ENCODE assay signal across 1 cellular context in the genomic region with DNA sequence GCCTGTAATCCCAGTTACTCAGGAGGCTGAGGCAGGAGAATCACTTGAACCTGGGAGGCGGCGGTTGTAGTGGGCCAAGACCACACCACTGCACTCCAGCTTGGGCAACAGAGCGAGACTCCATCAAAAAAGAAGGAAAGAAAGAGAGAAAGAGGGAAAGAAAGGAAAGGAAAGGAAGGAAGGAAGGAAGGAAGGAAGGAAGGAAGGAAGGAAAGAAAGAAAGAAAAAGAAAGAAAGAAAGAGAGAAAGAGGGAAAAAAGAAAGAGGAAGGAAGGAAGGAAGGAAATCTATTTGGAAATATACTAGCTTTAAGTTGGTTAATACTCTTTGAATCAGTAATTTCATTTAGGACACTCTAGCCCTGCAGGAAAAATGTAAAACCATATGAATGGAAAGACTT. TPM values are rescaled to one million over a fixed set of nuclear protein-coding genes. Genes with fewer than 3 reads are reported as not detected.
"Had no signal": no experiment of that assay in that cellular context is flagged by ENCODE, and none has a peak within 500 bp of the region (broad histone marks: within the 10 kb centered on the region; RNA-seq: fewer than 3 reads in every experiment).

No MANE protein-coding gene starts in this region.

RNA-seq across cellular contexts. Expression of a gene that starts 49.1 kb away (rescaled TPM):
- polyA plus RNA-seq: aorta had no signal
